In genomic region chr6:28080631-28081485, GRCh38 we compare ENCODE assay signal across 8 cellular contexts. TPM values are rescaled to one million over a fixed set of nuclear protein-coding genes. Genes with fewer than 3 reads are reported as not detected.
DNase-seq lines count a peak whose midpoint lies in the region; ATAC-seq and TF ChIP-seq lines count a peak whose summit lies in the region.

No MANE protein-coding gene starts in this region.

- no peaks in the 10 kb centered on the region for H3K27me3 Mint-ChIP-seq in T-cell

- POLR2A ChIA-PET in T-cell (lab: Charles Lee): interaction anchor here in 1 of 2 donors (0.7 kb wide), 1 partner anchor 638 kb away, joined by 9 read pairs; no protein-coding TSS in a partner anchor

- H3K36me3 ChIP-seq in heart right ventricle (no peaks in the 10 kb centered on the region), transverse colon (peaks cover 0 to 6% (median 0%) of the 10 kb centered on the region in 4 donors)

- DNase-seq in GM13976 (ENCODE audit: low spot score) (peak; percentile 88), NCI-H1436 treated with DMSO at 0.1 percent for 48 hours (lab: John Stamatoyannopoulos, UW) (peak; percentile 71), T-cell (peak; percentile 72 to 96 (median 88)), amniotic stem cell (lab: John Stamatoyannopoulos, UW) (peak; percentile 91), heart right ventricle (peak; percentile 91 to 96), pons (ENCODE audit: low spot score) (peak; percentile 96), transverse colon (peak; percentile 95)

- ATAC-seq in HG02852 (IDR thresholded peaks at IDR 0.05; ENCODE audit: unreplicated experiment) (peak; percentile 72), T-cell (replicated peaks in 1 of 4) (peak; percentile 82 to 86 (median 84)), heart right ventricle (peak; percentile 98 to 99 (median 99))

- no peak for TF ChIP-seq POLR2A in transverse colon (IDR thresholded peaks at IDR 0.05)

- WGBS in heart right ventricle, 2 donors: 1% methylated on average over 46 of the region's 46 CpGs
- WGBS in transverse colon (ENCODE audit: low coverage in 1 of 2), 2 donors: 1% methylated on average over 45 of the region's 46 CpGs; no CpG with 5 or more reads in 1 of the 2 donors

- H3K9me3 ChIP-seq in heart right ventricle (no peaks in the 10 kb centered on the region), transverse colon (no peaks in the 10 kb centered on the region)

- H3K36me3 Mint-ChIP-seq in T-cell: peaks cover 22% of the 10 kb centered on the region

- H3K27ac Mint-ChIP-seq in T-cell: peak overlapping the region; percentile 90 to 98

- H3K4me3 ChIP-seq in heart right ventricle (peak overlapping the region; percentile 58 to 92 (median 74)), transverse colon (peak overlapping the region; percentile 49 to 77 (median 58))

- H3K27ac ChIP-seq in heart right ventricle: peak overlapping the region; percentile 41 to 92 (median 86)
- H3K27ac ChIP-seq in transverse colon: peak overlapping the region; percentile 87 to 92 (median 88)

- CTCF ChIA-PET in T-cell (lab: Charles Lee): no interaction called here

- intact Hi-C loops in heart right ventricle (cut with DNase I) (loop anchor here in 2 of 10 donors (2.0 to 5.0 kb wide), 3 partner anchors 56 to 146 kb away; partner anchors contain the start of gene ZSCAN9 (in 1 of the 2)), transverse colon (cut with DNase I; ENCODE audit: low total_unique reads) (no loop called here)

- peaks cover 0 to 4% (median 0%) of the 10 kb centered on the region in 3 donors for H3K9me3 Mint-ChIP-seq in T-cell

- TF ChIP-seq EP300 in transverse colon (IDR thresholded peaks at IDR 0.05; ENCODE audit: low read depth): no peak

- H3K27me3 ChIP-seq in heart right ventricle (no peaks in the 10 kb centered on the region), transverse colon (no peaks in the 10 kb centered on the region)

- TF ChIP-seq CTCF in GM13976 (IDR thresholded peaks at IDR 0.05; ENCODE audit: borderline replicate concordance, control extremely low read depth, extremely low read depth, insufficient read depth, missing control alignments) (no peak), heart right ventricle (IDR thresholded peaks at IDR 0.05) (no peak), transverse colon (IDR thresholded peaks at IDR 0.05) (no peak)

- in situ Hi-C loops in GM13976 (cut with MboI; ENCODE audit: low sequenced_read_pairs, unreplicated experiment) (no loop called here), transverse colon (cut with MboI; ENCODE audit: low pct_ligation_motif_present in 1 of 4, low pct_unique_long_range_greater_than_20kb in 1 of 4, low sequenced_read_pairs in 3 of 4) (no loop called here)

- H3K4me1 ChIP-seq in heart right ventricle: peaks cover 0 to 15% (median 12%) of the 10 kb centered on the region in 9 donors
- H3K4me1 ChIP-seq in transverse colon: peaks cover 0 to 18% (median 9%) of the 10 kb centered on the region in 4 donors

- peaks cover 22 to 41% (median 25%) of the 10 kb centered on the region in 3 donors for H3K4me1 Mint-ChIP-seq in T-cell

- H3K4me3 Mint-ChIP-seq in T-cell: peak overlapping the region; percentile 84 to 98 (median 97)

RNA-seq across cellular contexts. Expression of gene ZNF165, which starts 0.5 kb away (rescaled TPM):
- total RNA-seq in T-cell (1 to 10 TPM in 3 of 5 donors, under 1 TPM in 2; 0.79 to 7.2 (median 1.4) TPM), heart right ventricle (under 1 TPM in 9 of 10 donors, not detected in 1; 0.27 to 0.69 (median 0.45) TPM), transverse colon (10 to 100 TPM in 1 of 4 donors, 1 to 10 TPM in 3; 1.1 to 20.1 (median 3.8) TPM)
- polyA plus RNA-seq in heart right ventricle: under 1 TPM; 0.49 to 0.51 TPM

RNA-seq across cellular contexts. Expression of gene ZSCAN16, which starts 43.6 kb away (rescaled TPM):
- 10 to 100 TPM in 3 of 5 donors, 1 to 10 TPM in 2; 5.9 to 13.1 (median 10.7) TPM for total RNA-seq in T-cell
- total RNA-seq in heart right ventricle: 1 to 10 TPM; 1.4 to 3.3 (median 1.8) TPM
- 1 to 10 TPM; 4.7 to 5.6 TPM for polyA plus RNA-seq in heart right ventricle
- total RNA-seq in transverse colon: 10 to 100 TPM in 1 of 4 donors, 1 to 10 TPM in 2, not detected in 1; 7.5 to 19.5 (median 9.5) TPM

Comparison
In these comparisons a context has a peak if more than half of its experiments do, and no peak if none do; other contexts are left out.
1. Peak in every context shown above with its lines: DNase-seq, ATAC-seq, H3K4me3 ChIP-seq and H3K27ac ChIP-seq.